Comparison of ENCODE assay signal across 8 cellular contexts in the genomic region with DNA sequence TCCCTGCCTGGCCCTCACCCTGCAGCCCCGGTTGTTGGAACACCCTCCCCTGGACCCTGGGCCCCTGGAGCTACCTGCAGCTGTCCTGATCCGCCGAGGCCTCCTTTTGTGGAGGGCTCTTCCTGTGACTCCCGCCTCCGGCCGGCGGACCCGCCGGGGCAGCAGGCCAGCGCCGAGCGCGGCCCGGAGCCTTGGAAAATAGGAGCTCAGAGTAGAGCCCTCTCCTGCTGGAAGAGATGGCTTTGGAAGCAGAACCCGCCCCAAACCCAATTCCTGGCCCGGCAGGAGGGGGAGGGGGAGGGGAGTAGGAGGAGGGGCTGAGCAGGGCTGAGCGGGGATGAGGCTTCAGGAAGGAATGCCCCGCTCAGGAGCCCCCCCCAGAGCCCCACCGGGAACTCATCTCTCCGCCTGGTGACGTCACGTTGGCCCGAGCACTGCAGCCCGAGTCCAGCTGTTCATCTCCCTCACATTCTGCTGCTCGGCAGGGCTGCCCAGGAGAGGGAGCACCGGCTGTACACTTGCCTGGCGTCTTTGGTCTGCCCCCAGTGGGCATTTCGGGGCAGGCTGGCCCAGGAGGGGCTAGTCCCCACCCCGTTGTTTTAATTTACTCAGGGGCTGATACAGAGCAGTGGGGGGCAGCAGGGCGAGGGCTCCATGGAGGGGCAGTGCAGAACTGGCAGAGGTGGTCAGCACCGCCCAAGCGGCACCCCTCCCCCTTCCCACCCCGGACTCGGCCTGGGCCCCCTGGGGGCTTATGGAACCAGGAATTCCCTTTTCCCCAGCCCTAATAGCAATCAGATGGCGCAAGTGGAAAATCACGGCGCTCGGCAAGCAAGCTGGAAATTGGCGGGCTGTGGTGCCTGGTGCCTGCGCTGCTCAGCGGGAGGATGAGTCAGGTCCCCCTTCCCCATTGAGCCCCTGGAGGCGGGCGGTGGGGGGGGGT. TPM values are rescaled to one million over a fixed set of nuclear protein-coding genes. Genes with fewer than 3 reads are reported as not detected.
DNase-seq lines count a peak whose midpoint lies in the region; ATAC-seq lines count a peak whose summit lies in the region.

A gene with protein sequence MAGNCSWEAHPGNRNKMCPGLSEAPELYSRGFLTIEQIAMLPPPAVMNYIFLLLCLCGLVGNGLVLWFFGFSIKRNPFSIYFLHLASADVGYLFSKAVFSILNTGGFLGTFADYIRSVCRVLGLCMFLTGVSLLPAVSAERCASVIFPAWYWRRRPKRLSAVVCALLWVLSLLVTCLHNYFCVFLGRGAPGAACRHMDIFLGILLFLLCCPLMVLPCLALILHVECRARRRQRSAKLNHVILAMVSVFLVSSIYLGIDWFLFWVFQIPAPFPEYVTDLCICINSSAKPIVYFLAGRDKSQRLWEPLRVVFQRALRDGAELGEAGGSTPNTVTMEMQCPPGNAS (minus strand): TSS at position 238 of the 943 bp plus-strand sequence. CDS start 3,345 bp downstream, outside the sequence.

- H3K4me3 Mint-ChIP-seq in activated naive CD4-positive, alpha-beta T cell treated with anti-CD3 and anti-CD28 coated beads, Interleukin-2, amount 10 ng/mL, durations not matched to agents 7 days and 5 days, result no peak within 1 kb of the TSS

- H3K4ac ChIP-seq in mesendoderm (ENCODE audit: low read depth, low read length), result peak within 1 kb of the TSS; percentile 5

- H3K9me3 ChIP-seq in HUES48 (ENCODE audit: control insufficient read depth, insufficient read depth, low read length), result no peaks in the 10 kb centered on the region

- H3K4me1 Mint-ChIP-seq in activated naive CD4-positive, alpha-beta T cell treated with anti-CD3 and anti-CD28 coated beads, Interleukin-2, amount 10 ng/mL, durations not matched to agents 7 days and 5 days, result peaks cover 6% of the 10 kb centered on the region

- WGBS in mesendoderm (ENCODE audit: extremely low coverage, insufficient coverage, low lambda C conversion rate), result no CpG with 5 or more reads among the region's 43 CpGs

- H3K36me3 Mint-ChIP-seq in activated naive CD4-positive, alpha-beta T cell treated with anti-CD3 and anti-CD28 coated beads, Interleukin-2, amount 10 ng/mL, durations not matched to agents 7 days and 5 days, result no peaks in the 10 kb centered on the region

- H3K79me1 ChIP-seq in mesendoderm (ENCODE audit: low read length), result no peaks in the 10 kb centered on the region

- H3K4me3 ChIP-seq in HUES48 (ENCODE audit: low read depth, low read length) (peak within 1 kb of the TSS; percentile 62), mesendoderm (ENCODE audit: low read length) (no peak within 1 kb of the TSS)

- CTCF ChIA-PET in activated naive CD4-positive, alpha-beta T cell treated with anti-CD3 and anti-CD28 coated beads, Interleukin-2, amount 10 ng/mL, durations not matched to agents 7 days and 5 days (lab: Charles Lee), result interaction anchor here (0.7 kb wide), 1 partner anchor 9 kb away, joined by 3 read pairs; no protein-coding TSS in a partner anchor

- no peaks in the 10 kb centered on the region for H3K9me3 Mint-ChIP-seq in activated naive CD4-positive, alpha-beta T cell treated with anti-CD3 and anti-CD28 coated beads, Interleukin-2, amount 10 ng/mL, durations not matched to agents 7 days and 5 days

- H2BK5ac ChIP-seq in mesendoderm (ENCODE audit: low read length), result no peak within 1 kb of the TSS

- peaks cover 44% of the 10 kb centered on the region for H3K4me1 ChIP-seq in HUES48 (ENCODE audit: control insufficient read depth, insufficient read depth, low read length)
- peaks cover 7% of the 10 kb centered on the region for H3K4me1 ChIP-seq in mesendoderm (ENCODE audit: control insufficient read depth, low read depth, low read length)

- ATAC-seq in HG03097 (IDR thresholded peaks at IDR 0.05; ENCODE audit: low FRiP score, unreplicated experiment), result no peak

- H2BK15ac ChIP-seq in mesendoderm (replicated peaks; ENCODE audit: low read depth), result no peak within 1 kb of the TSS

- peak within 1 kb of the TSS; percentile 23 for H3K4me2 ChIP-seq in mesendoderm (ENCODE audit: low read length)

- no peak within 1 kb of the TSS for H2AK5ac ChIP-seq in mesendoderm (ENCODE audit: low read length)

- H4K8ac ChIP-seq in mesendoderm (ENCODE audit: low read depth, low read length), result no peak within 1 kb of the TSS

- H3K36me3 ChIP-seq in HUES48 (ENCODE audit: control insufficient read depth, insufficient read depth, low read length) (no peaks in the 10 kb centered on the region), mesendoderm (ENCODE audit: control insufficient read depth, insufficient read depth, low read length) (no peaks in the 10 kb centered on the region)

- H3K23ac ChIP-seq in mesendoderm (ENCODE audit: low read length), result peak within 1 kb of the TSS; percentile 76

- DNase-seq in 8988T (peak; percentile 99), ecto neural progenitor cell (ENCODE audit: low spot score) (peak; percentile 67), mesendoderm (peak; percentile 88), NK-92 (lab: John Stamatoyannopoulos, UW; ENCODE audit: unreplicated experiment) (no peak)
- DNase-seq in activated CD8-positive, alpha-beta memory T cell treated with anti-CD3 and anti-CD28 coated beads for 24 hours, result no peak
- DNase-seq in activated naive CD4-positive, alpha-beta T cell treated with anti-CD3 and anti-CD28 coated beads, Interleukin-2, amount 10 ng/mL, durations not matched to agents 7 days and 5 days, result no peak

- no peak within 1 kb of the TSS for H3K9ac ChIP-seq in HUES48 (ENCODE audit: low read depth, low read length)
- peak within 1 kb of the TSS; percentile 53 for H3K9ac ChIP-seq in mesendoderm (ENCODE audit: low read length)

- peaks cover 89% of the 10 kb centered on the region for H3K27me3 Mint-ChIP-seq in activated naive CD4-positive, alpha-beta T cell treated with anti-CD3 and anti-CD28 coated beads, Interleukin-2, amount 10 ng/mL, durations not matched to agents 7 days and 5 days

- no peak within 1 kb of the TSS for H4K5ac ChIP-seq in mesendoderm (ENCODE audit: low read length)

- H3K18ac ChIP-seq in mesendoderm (ENCODE audit: low read length), result peak within 1 kb of the TSS; percentile 54

- peaks cover 10% of the 10 kb centered on the region; the same call in 1 of the 2 replicates for H3K27me3 ChIP-seq in HUES48 (ENCODE audit: control insufficient read depth, insufficient read depth, low read length)
- no peaks in the 10 kb centered on the region for H3K27me3 ChIP-seq in mesendoderm (ENCODE audit: insufficient read depth, low read length, poor library complexity)

- H3K56ac ChIP-seq in mesendoderm (ENCODE audit: low read length), result peak within 1 kb of the TSS; percentile 77

- H3K27ac ChIP-seq in HUES48 (ENCODE audit: low read depth, low read length), result peak within 1 kb of the TSS; percentile 66
- H3K27ac ChIP-seq in mesendoderm (ENCODE audit: low read depth, low read length), result peak within 1 kb of the TSS; percentile 25

- no peaks in the 10 kb centered on the region for H3K79me2 ChIP-seq in mesendoderm (ENCODE audit: control insufficient read depth, insufficient read depth, low read length)

- peak within 1 kb of the TSS; percentile 30 for H2BK120ac ChIP-seq in mesendoderm (ENCODE audit: low read depth, low read length)

- H3K27ac Mint-ChIP-seq in activated naive CD4-positive, alpha-beta T cell treated with anti-CD3 and anti-CD28 coated beads, Interleukin-2, amount 10 ng/mL, durations not matched to agents 7 days and 5 days, result no peak within 1 kb of the TSS

RNA-seq across cellular contexts. Expression of the gene that starts here (rescaled TPM):
- polyA plus RNA-seq in mesendoderm (2013, experiment 1 of 2), result 9.4 TPM
- 10.2 TPM for polyA plus RNA-seq in mesendoderm (2013, experiment 2 of 2)

Comparison
In these comparisons a context has a peak if more than half of its experiments do, and no peak if none do; other contexts are left out.
1. DNase-seq: peak in 8988T (single experiment), ecto neural progenitor cell (single experiment) and mesendoderm (single experiment); none in activated CD8-positive, alpha-beta memory T cell treated with anti-CD3 and anti-CD28 coated beads for 24 hours (single experiment), activated naive CD4-positive, alpha-beta T cell treated with anti-CD3 and anti-CD28 coated beads, Interleukin-2, amount 10 ng/mL, durations not matched to agents 7 days and 5 days (single experiment) and NK-92 (single experiment).